Comparison of ENCODE assay signal across 12 cellular contexts in the genomic region with DNA sequence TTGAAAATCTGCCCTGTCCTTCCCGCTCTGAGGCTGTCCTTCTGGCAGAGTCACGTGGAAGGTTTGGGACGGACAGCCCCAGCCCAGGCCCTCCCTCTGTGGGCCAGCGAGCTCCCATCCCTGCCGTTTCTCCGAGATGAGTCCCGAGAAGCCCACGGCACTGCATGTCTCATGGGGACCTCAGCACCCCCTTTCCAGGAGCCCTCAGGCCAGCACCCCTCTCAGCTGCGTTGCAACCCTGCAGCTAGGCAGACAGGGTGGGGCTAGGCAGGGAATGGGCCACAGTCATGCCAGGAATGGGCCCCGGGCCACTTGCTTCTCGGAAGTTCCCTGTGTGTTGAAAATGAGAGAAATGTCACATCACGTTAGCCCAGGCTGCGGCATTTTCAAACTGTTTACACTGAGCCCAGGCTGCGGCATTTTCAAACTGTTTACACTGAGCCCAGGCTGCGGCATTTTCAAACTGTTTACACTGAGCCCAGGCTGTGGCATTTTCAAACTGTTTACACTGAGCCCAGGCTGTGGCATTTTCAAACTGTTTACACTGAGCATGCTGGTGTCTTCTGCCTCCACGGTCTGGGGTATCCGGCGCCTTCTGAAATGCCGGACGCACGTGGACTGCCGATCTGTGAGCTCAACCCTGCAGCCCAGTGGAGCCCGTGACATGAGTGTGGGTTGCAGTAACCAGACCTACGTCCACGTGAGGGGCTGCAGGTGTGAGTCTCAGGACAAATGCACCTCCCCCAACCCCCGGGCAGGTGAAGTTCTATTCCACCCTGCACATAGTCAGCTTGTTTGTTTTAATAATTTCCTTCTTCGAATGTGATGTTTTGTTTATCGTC. TPM values are rescaled to one million over a fixed set of nuclear protein-coding genes. Genes with fewer than 3 reads are reported as not detected.
A peak's percentile ranks its signal among the peaks of the same experiment; 100 is the strongest.
DNase-seq lines count a peak whose midpoint lies in the region; ATAC-seq and TF ChIP-seq lines count a peak whose summit lies in the region.
"Had no signal": no experiment of that assay in that cellular context is flagged by ENCODE, and none has a peak within 500 bp of the region (broad histone marks: within the 10 kb centered on the region; RNA-seq: fewer than 3 reads in every experiment).

No MANE protein-coding gene starts in this region.

- H3K36me3 ChIP-seq in colonic mucosa (no peaks in the 10 kb centered on the region), right lobe of liver (no peaks in the 10 kb centered on the region), stomach smooth muscle (ENCODE audit: control insufficient read depth in 2 of 2, insufficient read depth in 2 of 2, low read length in 2 of 2) (peaks cover 0 to 2% of the 10 kb centered on the region in 2 donors), MG63 (peaks cover 33% of the 10 kb centered on the region)

- H3K27ac ChIP-seq in colonic mucosa (peak overlapping the region; percentile 82), right lobe of liver (peak overlapping the region; percentile 90 to 97 (median 93)), stomach smooth muscle (ENCODE audit: low read length) (peak overlapping the region; percentile 92)

- TF ChIP-seq POLR2A in right lobe of liver (IDR thresholded peaks at IDR 0.05) (peak; percentile 31), GM18505 (IDR thresholded peaks at IDR 0.05; ENCODE audit: borderline replicate concordance, extremely low read depth, insufficient read depth, insufficient read length) (no peak)

- H3K4me1 ChIP-seq in colonic mucosa (no peaks in the 10 kb centered on the region), right lobe of liver (peaks cover 0 to 46% (median 10%) of the 10 kb centered on the region in 4 donors), stomach smooth muscle (ENCODE audit: control insufficient read depth, insufficient read depth, low read length) (peaks cover 71% of the 10 kb centered on the region)

- DNase-seq in HCEC 1CT: peak; percentile 38
- DNase-seq in colonic mucosa: peak; percentile 49
- peak; percentile 85 to 89 (median 88) for DNase-seq in right lobe of liver
- no peak for DNase-seq in Kasumi-1 (lab: John Stamatoyannopoulos, UW)
- no peak for DNase-seq in NCI-H146 (lab: John Stamatoyannopoulos, UW)
- DNase-seq in MG63: no peak
- DNase-seq: DMS153, endodermal cell, MM.1S, SHP77 treated with DMSO at 0.1 percent for 48 hours had no signal

- ATAC-seq in right lobe of liver: peak; percentile 68 to 79 (median 73)
- ATAC-seq in GM18505 (IDR thresholded peaks at IDR 0.05; ENCODE audit: unreplicated experiment): no peak

- TF ChIP-seq CTCF in colonic mucosa (IDR thresholded peaks at IDR 0.05): no peak
- no peak for TF ChIP-seq CTCF in right lobe of liver (IDR thresholded peaks at IDR 0.05)

- H3K9me3 ChIP-seq in colonic mucosa: no peaks in the 10 kb centered on the region
- no peaks in the 10 kb centered on the region for H3K9me3 ChIP-seq in right lobe of liver
- no peaks in the 10 kb centered on the region for H3K9me3 ChIP-seq in stomach smooth muscle (ENCODE audit: control insufficient read depth in 2 of 2, low read length in 2 of 2)
- no peaks in the 10 kb centered on the region for H3K9me3 ChIP-seq in MG63

- H3K9ac ChIP-seq in colonic mucosa (ENCODE audit: low read depth in 2 of 2, low read length in 2 of 2): peak overlapping the region; percentile 8 to 51
- H3K9ac ChIP-seq in stomach smooth muscle (ENCODE audit: low read length in 2 of 2): peak overlapping the region in 1 of 2 donors; percentile 91

- no peaks in the 10 kb centered on the region for H3K27me3 ChIP-seq in colonic mucosa
- H3K27me3 ChIP-seq in right lobe of liver: no peaks in the 10 kb centered on the region
- no peaks in the 10 kb centered on the region for H3K27me3 ChIP-seq in stomach smooth muscle (ENCODE audit: control insufficient read depth in 1 of 2, insufficient read depth in 2 of 2, low read length in 2 of 2)
- H3K27me3 ChIP-seq in MG63: no peaks in the 10 kb centered on the region

- intact Hi-C loops in colonic mucosa (cut with DNase I): no loop called here
- intact Hi-C loops in right lobe of liver (cut with DNase I): no loop called here

- H3K4me3 ChIP-seq in colonic mucosa (no peak overlapping the region), right lobe of liver (peak overlapping the region in 2 of 3 donors; percentile 39 to 46), stomach smooth muscle (ENCODE audit: low read length in 2 of 2) (peak overlapping the region; percentile 46 to 65), MG63 (no peak overlapping the region)

- 20% methylated on average over 1 of the region's 28 CpGs for WGBS in right lobe of liver (ENCODE audit: insufficient coverage, low coverage, low lambda C conversion rate, missing lambda C conversion rate)

RNA-seq across cellular contexts. Expression of a gene that starts 42.6 kb away (rescaled TPM):
- total RNA-seq in colonic mucosa (10 to 100 TPM; 18.5 to 18.9 TPM), right lobe of liver (10 to 100 TPM; 32.1 to 73.8 (median 57.3) TPM)
- total RNA-seq in MG63 (2014; rRNA removed; shearing (Covaris generic); ENCODE audit: low replicate concordance): 48.3 and 52.6 TPM in 2 replicates

RNA-seq across cellular contexts. Expression of a gene that starts 55.0 kb away (rescaled TPM):
- total RNA-seq in colonic mucosa (under 1 TPM in 1 of 2 donors, not detected in 1; 0.79 TPM), right lobe of liver (not detected)
- total RNA-seq in MG63 (2014; rRNA removed; shearing (Covaris generic); ENCODE audit: low replicate concordance): not detected in 2 replicates
- total RNA-seq: endodermal cell had no signal

Comparison
In these comparisons a context has a peak if more than half of its experiments do, and no peak if none do; other contexts are left out.
1. DNase-seq: peak in HCEC 1CT (single experiment), colonic mucosa (single experiment) and right lobe of liver (3 of 3); none in Kasumi-1 (0 of 2), NCI-H146 (single experiment) and MG63 (single experiment).
2. H3K4me3 ChIP-seq: peak in right lobe of liver (2 of 3) and stomach smooth muscle (2 of 2); none in colonic mucosa (single experiment) and MG63 (single experiment).
3. Peak in every context shown above with its lines, with median percentiles within 50 percentile points of each other: H3K27ac ChIP-seq.